1 cellular context compared by ENCODE assay signal in genomic region chr6:170306324-170307079, GRCh38.
TF ChIP-seq lines count a peak whose summit lies in the region.

TSS of gene FAM120B (plus strand) at chr6:170306758. CDS start at chr6:170317391, 10,633 bp downstream.

TF ChIP-seq in K562, 482 proteins besides CTCF, POLR2A, EP300 and RAD21 (continued from another document and continues in another):
- TF ChIP-seq KLF1 (tag; IDR thresholded peaks at IDR 0.05) (0 out of 2 replicates have a peak, but pooled peaks have one; percentile 21), NCOA4 (IDR thresholded peaks at IDR 0.05; ENCODE audit: partially characterized antibody) (no peak), TAF7 (tag; IDR thresholded peaks at IDR 0.05) (peak; percentile 68; the same call in 1 of the 2 replicates), TARDBP (IDR thresholded peaks at IDR 0.05) (peak; percentile 71; the same call in 1 of the 2 replicates), ILK (tag; IDR thresholded peaks at IDR 0.05; ENCODE audit: borderline replicate concordance, low read depth) (no peak), E2F1 (CRISPR knock-in tag; IDR thresholded peaks at IDR 0.05) (peak; percentile 64; the same call in 1 of the 2 replicates), ZHX1 (conservative IDR thresholded peaks at IDR 0.05; ENCODE audit: low read length) (no peak), TEAD4 (IDR thresholded peaks at IDR 0.05; ENCODE audit: low read length) (no peak), TEAD4 (CRISPR knock-in tag; IDR thresholded peaks at IDR 0.05; ENCODE audit: borderline replicate concordance) (no peak), U2AF2 (optimal IDR thresholded peaks at IDR 0.05; ENCODE audit: low read depth, low read length) (no peak), FOXJ2 (tag; IDR thresholded peaks at IDR 0.05) (peak; percentile 81; the same call in 1 of the 2 replicates), E2F4 (CRISPR knock-in tag; IDR thresholded peaks at IDR 0.05; ENCODE audit: low read depth) (peak; percentile 88; the same call in 1 of the 2 replicates), ZNF639 (CRISPR knock-in tag; conservative IDR thresholded peaks at IDR 0.05 in 1 of 2, IDR thresholded peaks at IDR 0.05 in 1 of 2) (peak; percentile 61 to 86; a peak in 1 of 4 replicates), FOXA3 (CRISPR knock-in tag; conservative IDR thresholded peaks at IDR 0.05 in 1 of 2, IDR thresholded peaks at IDR 0.05 in 1 of 2) (no peak), GABPA (tag; conservative IDR thresholded peaks at IDR 0.05; ENCODE audit: low read depth) (peak; percentile 98), ZBTB2 (IDR thresholded peaks at IDR 0.05) (peak; percentile 74; the same call in 1 of the 2 replicates), ZNF609 (CRISPR knock-in tag; IDR thresholded peaks at IDR 0.05; ENCODE audit: borderline replicate concordance) (peak; percentile 90; the same call in 1 of the 2 replicates), E2F8 (IDR thresholded peaks at IDR 0.05; ENCODE audit: low read depth, partially characterized antibody) (peak; percentile 89), MAFF (IDR thresholded peaks at IDR 0.05; ENCODE audit: low read length) (no peak), MXI1 (IDR thresholded peaks at IDR 0.05; ENCODE audit: low read depth, low read length) (peak; percentile 97), CHD1 (IDR thresholded peaks at IDR 0.05; ENCODE audit: low read length) (peak; percentile 72), ELF4 (CRISPR knock-in tag; IDR thresholded peaks at IDR 0.05) (peak; percentile 85), TEAD1 (CRISPR knock-in tag; IDR thresholded peaks at IDR 0.05) (peak in 1 of 2 experiments; percentile 51; a peak in 1 of 4 replicates), E2F3 (CRISPR knock-in tag; IDR thresholded peaks at IDR 0.05) (peak; percentile 52; the same call in 1 of the 2 replicates), KAT7 (CRISPR knock-in tag; IDR thresholded peaks at IDR 0.05; ENCODE audit: borderline replicate concordance) (peak; percentile 52; the same call in 1 of the 2 replicates), CHD4 (IDR thresholded peaks at IDR 0.05; ENCODE audit: insufficient read depth, insufficient replicate concordance, low read depth, low read length, poor library complexity, severe bottlenecking) (no peak), EGR1 (conservative IDR thresholded peaks at IDR 0.05) (no peak), HNRNPLL (IDR thresholded peaks at IDR 0.05; ENCODE audit: low read depth, low read length, poor library complexity, severe bottlenecking) (peak; percentile 87), KDM2B (CRISPR knock-in tag; IDR thresholded peaks at IDR 0.05) (peak; percentile 54; the same call in 1 of the 2 replicates), NONO (IDR thresholded peaks at IDR 0.05; ENCODE audit: low read depth in 2 of 2, low read length in 1 of 2) (peak; percentile 28 to 94; a peak in 3 of 4 replicates), ZNF561 (CRISPR knock-in tag; conservative IDR thresholded peaks at IDR 0.05) (no peak), L3MBTL2 (IDR thresholded peaks at IDR 0.05) (peak; percentile 77), CBX5 (IDR thresholded peaks at IDR 0.05; ENCODE audit: borderline replicate concordance, low read depth) (no peak), SIX5 (IDR thresholded peaks at IDR 0.05; ENCODE audit: borderline replicate concordance in 1 of 2, insufficient read depth in 1 of 2, low read depth in 1 of 2, low read length in 2 of 2) (peak in 1 of 2 experiments; percentile 16; a peak in 1 of 4 replicates), CBFB (CRISPR knock-in tag; IDR thresholded peaks at IDR 0.05) (0 out of 2 replicates have a peak, but pooled peaks have one; percentile 70), COPS2 (conservative IDR thresholded peaks at IDR 0.05) (no peak), DEAF1 (CRISPR knock-in tag; IDR thresholded peaks at IDR 0.05) (no peak), ZSCAN32 (CRISPR knock-in tag; IDR thresholded peaks at IDR 0.05) (0 out of 2 replicates have a peak, but pooled peaks have one; percentile 12), ZNF780A (CRISPR knock-in tag; IDR thresholded peaks at IDR 0.05) (0 out of 2 replicates have a peak, but pooled peaks have one; percentile 49), HMGXB4 (CRISPR knock-in tag; IDR thresholded peaks at IDR 0.05) (peak; percentile 86), CTBP1 (IDR thresholded peaks at IDR 0.05; ENCODE audit: borderline replicate concordance) (peak; percentile 80)
